ENCODE assay signal across 21 cellular contexts in the genomic region with DNA sequence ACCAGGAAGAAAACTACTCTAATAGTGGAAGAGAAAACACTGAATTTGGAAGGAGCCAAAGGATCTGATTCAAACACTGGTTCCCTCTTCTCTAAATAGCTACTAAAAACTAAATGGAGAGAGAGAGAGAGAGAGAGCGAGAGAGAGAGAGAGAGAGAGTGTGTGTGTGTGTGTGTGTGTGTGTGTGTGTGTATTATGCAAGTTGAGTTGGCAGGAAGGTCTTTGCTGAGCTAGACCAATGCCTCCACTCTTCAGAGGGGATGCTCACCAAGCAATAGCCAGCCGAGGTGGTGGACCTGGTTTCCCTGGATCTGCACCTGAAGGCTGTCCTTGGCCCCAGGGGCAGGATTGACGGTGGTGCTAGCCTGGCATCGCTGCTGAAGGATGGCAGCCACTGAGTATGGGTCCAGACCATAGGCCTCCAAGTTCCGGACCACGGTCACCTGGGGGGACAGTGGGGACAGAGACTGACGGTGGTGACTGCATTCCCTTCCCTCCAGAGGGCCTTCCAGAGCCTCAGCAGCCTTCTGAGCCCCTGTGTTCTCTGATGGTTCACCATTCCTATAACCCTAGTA. TPM values are rescaled to one million over a fixed set of nuclear protein-coding genes. Genes with fewer than 3 reads are reported as not detected.
DNase-seq lines count a peak whose midpoint lies in the region; ATAC-seq and TF ChIP-seq lines count a peak whose summit lies in the region.
"Had no signal": no experiment of that assay in that cellular context is flagged by ENCODE, and none has a peak within 500 bp of the region (broad histone marks: within the 10 kb centered on the region; RNA-seq: fewer than 3 reads in every experiment).

No MANE protein-coding gene starts in this region.

- H3K27ac Mint-ChIP-seq in activated CD4-positive, alpha-beta memory T cell treated with anti-CD3 and anti-CD28 coated beads for 36 hours = peak overlapping the region; percentile 99
- no peak overlapping the region for H3K27ac Mint-ChIP-seq in activated CD4-positive, alpha-beta memory T cell treated with anti-CD3 and anti-CD28 coated beads, Interleukin-2, amount 10 ng/mL, durations not matched to agents 7 days and 5 days
- H3K27ac Mint-ChIP-seq in CD8-positive, alpha-beta T cell = peak overlapping the region; percentile 74
- peak overlapping the region; percentile 83 for H3K27ac Mint-ChIP-seq in activated naive CD8-positive, alpha-beta T cell
- H3K27ac Mint-ChIP-seq in naive thymus-derived CD8-positive, alpha-beta T cell = peak overlapping the region; percentile 3 to 91 (median 81)

- no peak for ATAC-seq in CD8-positive, alpha-beta T cell
- ATAC-seq in naive thymus-derived CD8-positive, alpha-beta T cell = no peak
- no peak for ATAC-seq in HG03342 (IDR thresholded peaks at IDR 0.05; ENCODE audit: unreplicated experiment)
- ATAC-seq: Panc1 had no signal

- H3K9me3 Mint-ChIP-seq in activated CD4-positive, alpha-beta memory T cell treated with anti-CD3 and anti-CD28 coated beads for 36 hours = no peaks in the 10 kb centered on the region
- no peaks in the 10 kb centered on the region for H3K9me3 Mint-ChIP-seq in activated CD4-positive, alpha-beta memory T cell treated with anti-CD3 and anti-CD28 coated beads, Interleukin-2, amount 10 ng/mL, durations not matched to agents 7 days and 5 days
- H3K9me3 Mint-ChIP-seq in CD8-positive, alpha-beta T cell = no peaks in the 10 kb centered on the region
- no peaks in the 10 kb centered on the region for H3K9me3 Mint-ChIP-seq in activated naive CD8-positive, alpha-beta T cell (ENCODE audit: low read depth)
- H3K9me3 Mint-ChIP-seq in naive thymus-derived CD8-positive, alpha-beta T cell = no peaks in the 10 kb centered on the region

- POLR2A ChIA-PET in activated CD4-positive, alpha-beta memory T cell treated with anti-CD3 and anti-CD28 coated beads for 36 hours (lab: Charles Lee) = interaction anchor here (0.6 kb wide), 2 partner anchors 19 to 92 kb away, joined by 3 to 5 read pairs; partner anchors contain the start of gene EIF2D
- POLR2A ChIA-PET in activated CD4-positive, alpha-beta memory T cell treated with anti-CD3 and anti-CD28 coated beads, Interleukin-2, amount 10 ng/mL, durations not matched to agents 7 days and 5 days (lab: Charles Lee) = interaction anchor here (1.3 to 2.8 kb wide), 5 partner anchors 12 to 93 kb away, joined by 3 to 9 read pairs (median 6); no protein-coding TSS in a partner anchor
- POLR2A ChIA-PET in CD8-positive, alpha-beta T cell (lab: Charles Lee) = interaction anchor here (0.6 kb wide), 1 partner anchor 37 kb away, joined by 3 read pairs; no protein-coding TSS in a partner anchor
- POLR2A ChIA-PET in naive thymus-derived CD8-positive, alpha-beta T cell (lab: Charles Lee) = interaction anchor here (0.6 to 1.4 kb wide), 4 partner anchors 18 to 123 kb away, joined by 3 read pairs; partner anchors contain the start of gene IKBKE

- no peak for TF ChIP-seq CTCF in CD8-positive, alpha-beta T cell (IDR thresholded peaks at IDR 0.05)

- H3K36me3 Mint-ChIP-seq in activated CD4-positive, alpha-beta memory T cell treated with anti-CD3 and anti-CD28 coated beads for 36 hours = peaks cover 62% of the 10 kb centered on the region
- H3K36me3 Mint-ChIP-seq in activated CD4-positive, alpha-beta memory T cell treated with anti-CD3 and anti-CD28 coated beads, Interleukin-2, amount 10 ng/mL, durations not matched to agents 7 days and 5 days (ENCODE audit: low read depth) = peaks cover 72% of the 10 kb centered on the region
- peaks cover 80% of the 10 kb centered on the region for H3K36me3 Mint-ChIP-seq in CD8-positive, alpha-beta T cell
- peaks cover 16% of the 10 kb centered on the region for H3K36me3 Mint-ChIP-seq in activated naive CD8-positive, alpha-beta T cell
- H3K36me3 Mint-ChIP-seq in naive thymus-derived CD8-positive, alpha-beta T cell = peaks cover 4 to 82% (median 13%) of the 10 kb centered on the region in 3 donors

- no peak overlapping the region for H3K4me3 ChIP-seq in CD8-positive, alpha-beta T cell (ENCODE audit: low read depth, low read length)
- H3K4me3 ChIP-seq: dorsolateral prefrontal cortex, uterus had no signal

- H3K27me3 Mint-ChIP-seq in activated CD4-positive, alpha-beta memory T cell treated with anti-CD3 and anti-CD28 coated beads for 36 hours = no peaks in the 10 kb centered on the region
- H3K27me3 Mint-ChIP-seq in activated CD4-positive, alpha-beta memory T cell treated with anti-CD3 and anti-CD28 coated beads, Interleukin-2, amount 10 ng/mL, durations not matched to agents 7 days and 5 days = no peaks in the 10 kb centered on the region
- H3K27me3 Mint-ChIP-seq in CD8-positive, alpha-beta T cell (ENCODE audit: low read depth) = no peaks in the 10 kb centered on the region
- H3K27me3 Mint-ChIP-seq in activated naive CD8-positive, alpha-beta T cell = no peaks in the 10 kb centered on the region
- H3K27me3 Mint-ChIP-seq in naive thymus-derived CD8-positive, alpha-beta T cell = no peaks in the 10 kb centered on the region

- DNase-seq in activated CD4-positive, alpha-beta memory T cell treated with anti-CD3 and anti-CD28 coated beads for 36 hours = no peak
- DNase-seq in activated CD4-positive, alpha-beta memory T cell treated with anti-CD3 and anti-CD28 coated beads, Interleukin-2, amount 10 ng/mL, durations not matched to agents 7 days and 5 days = no peak
- peak in 1 of 7 experiments; percentile 37 for DNase-seq in CD8-positive, alpha-beta T cell
- no peak for DNase-seq in naive thymus-derived CD8-positive, alpha-beta T cell
- DNase-seq in retina (no peak), pons (ENCODE audit: low spot score) (no peak)
- DNase-seq: activated gamma-delta T cell treated with Interleukin-2 at 50 U/mL for 16 hours; AML-193; central memory CD4-positive, alpha-beta T cell; COR-L47; DND-41; dorsolateral prefrontal cortex; Kasumi-1; mammary epithelial cell; NCI-H1694 treated with DMSO at 0.1 percent for 48 hours; NCI-H2171 treated with DMSO at 0.1 percent for 48 hours; NCI-H524 treated with DMSO at 0.1 percent for 48 hours; uterus had no signal

- H3K27me3 ChIP-seq in CD8-positive, alpha-beta T cell (ENCODE audit: insufficient read depth, low read length) = no peaks in the 10 kb centered on the region
- H3K27me3 ChIP-seq: dorsolateral prefrontal cortex, uterus had no signal

- H3K4me3 Mint-ChIP-seq in activated CD4-positive, alpha-beta memory T cell treated with anti-CD3 and anti-CD28 coated beads for 36 hours = no peak overlapping the region
- H3K4me3 Mint-ChIP-seq in activated CD4-positive, alpha-beta memory T cell treated with anti-CD3 and anti-CD28 coated beads, Interleukin-2, amount 10 ng/mL, durations not matched to agents 7 days and 5 days = no peak overlapping the region
- H3K4me3 Mint-ChIP-seq in CD8-positive, alpha-beta T cell = no peak overlapping the region
- H3K4me3 Mint-ChIP-seq in activated naive CD8-positive, alpha-beta T cell = no peak overlapping the region
- no peak overlapping the region for H3K4me3 Mint-ChIP-seq in naive thymus-derived CD8-positive, alpha-beta T cell

- peaks cover 20% of the 10 kb centered on the region for H3K4me1 ChIP-seq in CD8-positive, alpha-beta T cell (ENCODE audit: insufficient read depth, low read length)
- H3K4me1 ChIP-seq: uterus had no signal

- peaks cover 49% of the 10 kb centered on the region for H3K36me3 ChIP-seq in CD8-positive, alpha-beta T cell (ENCODE audit: insufficient read depth, low read length)
- H3K36me3 ChIP-seq: uterus had no signal

- no peaks in the 10 kb centered on the region for H3K9me3 ChIP-seq in CD8-positive, alpha-beta T cell (ENCODE audit: low read length)
- H3K9me3 ChIP-seq: uterus had no signal

- H3K4me1 Mint-ChIP-seq in activated CD4-positive, alpha-beta memory T cell treated with anti-CD3 and anti-CD28 coated beads for 36 hours (ENCODE audit: low read depth) = peaks cover 47% of the 10 kb centered on the region
- peaks cover 41% of the 10 kb centered on the region for H3K4me1 Mint-ChIP-seq in activated CD4-positive, alpha-beta memory T cell treated with anti-CD3 and anti-CD28 coated beads, Interleukin-2, amount 10 ng/mL, durations not matched to agents 7 days and 5 days
- peaks cover 35% of the 10 kb centered on the region for H3K4me1 Mint-ChIP-seq in CD8-positive, alpha-beta T cell (ENCODE audit: low read depth)
- peaks cover 45% of the 10 kb centered on the region for H3K4me1 Mint-ChIP-seq in activated naive CD8-positive, alpha-beta T cell (ENCODE audit: low read depth)
- peaks cover 28 to 45% (median 39%) of the 10 kb centered on the region in 4 donors for H3K4me1 Mint-ChIP-seq in naive thymus-derived CD8-positive, alpha-beta T cell

- H3K27ac ChIP-seq in CD8-positive, alpha-beta T cell (ENCODE audit: low read depth, low read length) = no peak overlapping the region
- H3K27ac ChIP-seq: uterus had no signal

- intact Hi-C loops in activated CD4-positive, alpha-beta memory T cell treated with anti-CD3 and anti-CD28 coated beads for 36 hours (cut with micrococcal nuclease) = no loop called here
- intact Hi-C loops in CD8-positive, alpha-beta T cell (cut with DNase I, micrococcal nuclease) = no loop called here

- CTCF ChIA-PET in activated CD4-positive, alpha-beta memory T cell treated with anti-CD3 and anti-CD28 coated beads for 36 hours (lab: Charles Lee) = interaction anchor here (0.7 to 5.0 kb wide), 12 partner anchors 10 to 255 kb away, joined by 3 to 36 read pairs (median 6); partner anchors contain the start of genes DYRK3 and EIF2D
- CTCF ChIA-PET in activated CD4-positive, alpha-beta memory T cell treated with anti-CD3 and anti-CD28 coated beads, Interleukin-2, amount 10 ng/mL, durations not matched to agents 7 days and 5 days (lab: Charles Lee) = interaction anchor here (1.4 to 3.3 kb wide), 7 partner anchors 13 to 71 kb away, joined by 4 to 21 read pairs (median 10); partner anchors contain the start of gene EIF2D
- CTCF ChIA-PET in CD8-positive, alpha-beta T cell (lab: Charles Lee) = interaction anchor here (0.8 to 5.3 kb wide), 12 partner anchors 8 to 132 kb away, joined by 3 to 40 read pairs (median 10); partner anchors contain the start of genes EIF2D and IKBKE

RNA-seq across cellular contexts. Expression of gene EIF2D, which starts 18.8 kb away (rescaled TPM):
- 10 to 100 TPM; 84.6 to 87.5 TPM for total RNA-seq in activated CD4-positive, alpha-beta memory T cell treated with anti-CD3 and anti-CD28 coated beads for 36 hours
- 10 to 100 TPM; 42.2 to 43.1 TPM for total RNA-seq in activated CD4-positive, alpha-beta memory T cell treated with anti-CD3 and anti-CD28 coated beads, Interleukin-2, amount 10 ng/mL, durations not matched to agents 7 days and 5 days
- 10 to 100 TPM; 42.0 to 49.2 TPM for total RNA-seq in CD8-positive, alpha-beta T cell
- 10 to 100 TPM; 61.7 to 62.4 TPM for total RNA-seq in naive thymus-derived CD8-positive, alpha-beta T cell
- polyA plus RNA-seq in naive thymus-derived CD8-positive, alpha-beta T cell = 10 to 100 TPM; 38.9 to 46.0 (median 39.1) TPM

RNA-seq across cellular contexts. Expression of gene DYRK3, which starts 41.9 kb away (rescaled TPM):
- total RNA-seq in activated CD4-positive, alpha-beta memory T cell treated with anti-CD3 and anti-CD28 coated beads for 36 hours = 10 to 100 TPM; 10.1 to 11.4 TPM
- total RNA-seq in activated CD4-positive, alpha-beta memory T cell treated with anti-CD3 and anti-CD28 coated beads, Interleukin-2, amount 10 ng/mL, durations not matched to agents 7 days and 5 days = 1 to 10 TPM; 8.8 to 9.2 TPM
- 1 to 10 TPM in 1 of 2 experiments, under 1 TPM in 1; 0.94 to 1.4 TPM for total RNA-seq in CD8-positive, alpha-beta T cell
- under 1 TPM; 0.22 to 0.34 TPM for total RNA-seq in naive thymus-derived CD8-positive, alpha-beta T cell
- not detected for polyA plus RNA-seq in naive thymus-derived CD8-positive, alpha-beta T cell

Comparison
In these comparisons a context has a peak if more than half of its experiments do, and no peak if none do; other contexts are left out.
1. RNA of gene DYRK3, which starts 41.9 kb away (total RNA-seq): 10.1 to 11.4 TPM in activated CD4-positive, alpha-beta memory T cell treated with anti-CD3 and anti-CD28 coated beads for 36 hours and 8.8 to 9.2 TPM in activated CD4-positive, alpha-beta memory T cell treated with anti-CD3 and anti-CD28 coated beads, Interleukin-2, amount 10 ng/mL, durations not matched to agents 7 days and 5 days; 0.94 to 1.4 TPM in CD8-positive, alpha-beta T cell and 0.22 to 0.34 TPM in naive thymus-derived CD8-positive, alpha-beta T cell; every median in the first group is over 4 times any median in the second.